Comparison of ENCODE assay signal across 9 cellular contexts in genomic region chr18:62881509-62882016, GRCh38.
DNase-seq lines count a peak whose midpoint lies in the region; ATAC-seq and TF ChIP-seq lines count a peak whose summit lies in the region.
"Had no signal": no experiment of that assay in that cellular context is flagged by ENCODE, and none has a peak within 500 bp of the region (broad histone marks: within the 10 kb centered on the region; RNA-seq: fewer than 3 reads in every experiment).

No MANE protein-coding gene starts in this region.

- no peaks in the 10 kb centered on the region for H3K27me3 Mint-ChIP-seq in Calu3 (ENCODE audit: unreplicated experiment)
- H3K27me3 Mint-ChIP-seq in progenitor cell of endocrine pancreas: no peaks in the 10 kb centered on the region

- peak overlapping the region; percentile 37 for H3K4me3 ChIP-seq in fibroblast of the aortic adventitia (ENCODE audit: low read depth, low read length)
- H3K4me3 ChIP-seq: breast epithelium had no signal

- CTCF ChIA-PET in Calu3 (lab: Charles Lee): no interaction called here

- H3K4me3 Mint-ChIP-seq in Calu3 (ENCODE audit: low read depth, unreplicated experiment): peak overlapping the region; percentile 45
- H3K4me3 Mint-ChIP-seq in progenitor cell of endocrine pancreas (ENCODE audit: low read depth): no peak overlapping the region

- H3K36me3 Mint-ChIP-seq in Calu3 (ENCODE audit: insufficient read depth, unreplicated experiment) (no peaks in the 10 kb centered on the region), progenitor cell of endocrine pancreas (ENCODE audit: insufficient read depth) (no peaks in the 10 kb centered on the region)

- DNase-seq in Calu3: peak; percentile 72
- peak; percentile 8 for DNase-seq in RKO (ENCODE audit: low spot score)
- peak; percentile 97 for DNase-seq in fibroblast of the aortic adventitia (ENCODE audit: low read depth)
- DNase-seq in progenitor cell of endocrine pancreas (ENCODE audit: low spot score, unreplicated experiment): no peak
- DNase-seq in activated gamma-delta T cell (lab: John Stamatoyannopoulos, UW): no peak
- DNase-seq in epidermal melanocyte (ENCODE audit: insufficient read length, low spot score): no peak

- intact Hi-C loops in Calu3 (cut with micrococcal nuclease; ENCODE audit: unreplicated experiment): loop anchor here (5.0 kb wide), 1 partner anchor 61 kb away; no protein-coding TSS in a partner anchor

- H3K4me1 Mint-ChIP-seq in Calu3 (ENCODE audit: low read depth, unreplicated experiment) (peaks cover 72% of the 10 kb centered on the region), progenitor cell of endocrine pancreas (ENCODE audit: low read depth) (peaks cover 31% of the 10 kb centered on the region)

- H3K27ac Mint-ChIP-seq in Calu3 (ENCODE audit: unreplicated experiment): peak overlapping the region; percentile 77
- H3K27ac Mint-ChIP-seq in progenitor cell of endocrine pancreas: no peak overlapping the region

- ATAC-seq in HG02884 (IDR thresholded peaks at IDR 0.05; ENCODE audit: unreplicated experiment) (peak; percentile 65), HG03175 (IDR thresholded peaks at IDR 0.05; ENCODE audit: unreplicated experiment) (no peak)

- no peaks in the 10 kb centered on the region for H3K9me3 Mint-ChIP-seq in Calu3 (ENCODE audit: low read depth, unreplicated experiment)
- no peaks in the 10 kb centered on the region for H3K9me3 Mint-ChIP-seq in progenitor cell of endocrine pancreas (ENCODE audit: low read depth)

- no TSS peak for BruUV-seq in Calu3 (replicated peaks; lab: Mats Ljungman, UMichigan)

- no peak for TF ChIP-seq CTCF in Calu3 (IDR thresholded peaks at IDR 0.05; ENCODE audit: unreplicated experiment)
- TF ChIP-seq CTCF in fibroblast of the aortic adventitia (IDR thresholded peaks at IDR 0.05; ENCODE audit: insufficient read depth, low read length): no peak
- no peak for TF ChIP-seq CTCF in progenitor cell of endocrine pancreas (IDR thresholded peaks at IDR 0.05; ENCODE audit: unreplicated experiment)

Comparison
In these comparisons a context has a peak if more than half of its experiments do, and no peak if none do; other contexts are left out.
1. DNase-seq: peak in Calu3 (single experiment), RKO (single experiment) and fibroblast of the aortic adventitia (single experiment); none in progenitor cell of endocrine pancreas (single experiment), activated gamma-delta T cell (single experiment) and epidermal melanocyte (single experiment).